22 cellular contexts compared by ENCODE assay signal in the genomic region with DNA sequence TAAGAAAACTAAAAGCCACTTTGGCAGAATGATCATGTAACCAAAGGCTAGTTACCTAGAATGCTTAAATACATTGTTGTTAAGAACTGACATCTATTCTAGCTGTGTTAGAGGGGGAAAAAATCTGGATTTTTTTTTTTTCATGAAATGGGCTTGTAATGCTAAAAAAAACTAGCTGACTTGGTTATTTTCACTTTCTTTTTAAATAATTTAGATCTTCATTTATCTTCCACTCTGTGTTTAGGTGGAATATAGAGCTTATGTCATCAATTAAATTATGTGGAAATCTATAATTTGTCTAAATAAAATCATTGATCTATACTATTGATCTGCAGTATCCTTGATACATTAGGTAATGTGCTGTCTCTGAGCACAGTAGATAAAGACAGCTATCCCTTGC.
A peak's percentile ranks its signal among the peaks of the same experiment; 100 is the strongest.
DNase-seq lines count a peak whose midpoint lies in the region; ATAC-seq and TF ChIP-seq lines count a peak whose summit lies in the region.
"Had no signal": no experiment of that assay in that cellular context is flagged by ENCODE, and none has a peak within 500 bp of the region (broad histone marks: within the 10 kb centered on the region; RNA-seq: fewer than 3 reads in every experiment).

No MANE protein-coding gene starts in this region.

- H3K27me3 Mint-ChIP-seq in brain = no peaks in the 10 kb centered on the region
- H3K27me3 Mint-ChIP-seq: activated CD4-positive, alpha-beta T cell treated with anti-CD3 and anti-CD28 coated beads, Interleukin-2, amount 10 ng/mL, durations not matched to agents 7 days and 5 days; activated naive CD4-positive, alpha-beta T cell treated with anti-CD3 and anti-CD28 coated beads, Interleukin-2, amount 10 ng/mL, durations not matched to agents 7 days and 5 days had no signal

- peak overlapping the region; percentile 66 to 96 (median 92) for H3K27ac Mint-ChIP-seq in brain
- H3K27ac Mint-ChIP-seq: activated CD4-positive, alpha-beta T cell treated with anti-CD3 and anti-CD28 coated beads, Interleukin-2, amount 10 ng/mL, durations not matched to agents 7 days and 5 days had no signal

- no peak overlapping the region for H2BK15ac ChIP-seq in mesendoderm (replicated peaks; ENCODE audit: low read depth)

- no peak overlapping the region for H3K23ac ChIP-seq in mesendoderm (ENCODE audit: low read length)

- H3K27me3 ChIP-seq in ACC112 (ENCODE audit: insufficient read depth, low read length) = no peaks in the 10 kb centered on the region
- no peaks in the 10 kb centered on the region for H3K27me3 ChIP-seq in KMS-11 (ENCODE audit: insufficient read depth, low read depth)
- no peaks in the 10 kb centered on the region for H3K27me3 ChIP-seq in mesendoderm (ENCODE audit: insufficient read depth, low read length, poor library complexity)
- H3K27me3 ChIP-seq in H7 (ENCODE audit: control insufficient read depth, insufficient read depth, low read length) = no peaks in the 10 kb centered on the region
- H3K27me3 ChIP-seq: ascending aorta, gastroesophageal sphincter, SJSA1, vagina had no signal

- no peaks in the 10 kb centered on the region for H4K20me1 ChIP-seq in KMS-11 (ENCODE audit: insufficient read depth)

- no peak overlapping the region for H3K56ac ChIP-seq in mesendoderm (ENCODE audit: low read length)

- H3K4ac ChIP-seq in mesendoderm (ENCODE audit: low read depth, low read length) = no peak overlapping the region

- peak overlapping the region in 4 of 5 experiments; percentile 39 to 68 (median 50) for H3K4me3 Mint-ChIP-seq in brain
- H3K4me3 Mint-ChIP-seq: activated CD4-positive, alpha-beta T cell treated with anti-CD3 and anti-CD28 coated beads, Interleukin-2, amount 10 ng/mL, durations not matched to agents 7 days and 5 days; activated naive CD4-positive, alpha-beta T cell treated with anti-CD3 and anti-CD28 coated beads, Interleukin-2, amount 10 ng/mL, durations not matched to agents 7 days and 5 days had no signal

- no peak overlapping the region for H3K18ac ChIP-seq in mesendoderm (ENCODE audit: low read length)

- DNase-seq in mesendoderm = no peak
- no peak for DNase-seq in SKM-1 treated with dmso at 0.1 percent for 144 hours (lab: John Stamatoyannopoulos, UW; ENCODE audit: unreplicated experiment)
- no peak for DNase-seq in H7
- DNase-seq in activated CD8-positive, alpha-beta memory T cell treated with anti-CD3 and anti-CD28 coated beads, Interleukin-2, amount 50 U/mL, for 48 hours = no peak
- DNase-seq: activated CD4-positive, alpha-beta T cell treated with anti-CD3 and anti-CD28 coated beads, Interleukin-2, amount 10 ng/mL, durations not matched to agents 7 days and 5 days; activated naive CD4-positive, alpha-beta T cell treated with anti-CD3 and anti-CD28 coated beads, Interleukin-2, amount 10 ng/mL, durations not matched to agents 7 days and 5 days; activated T-cell treated with anti-CD3 and anti-CD28 coated beads for 4 hours; KG1; NCI-H1105; NCI-H526; psoas muscle; small intestine; stimulated activated CD4-positive, alpha-beta T cell treated with anti-CD3 and anti-CD28 coated beads, Interleukin-4, amount 100 ng/mL, for 24 hours had no signal

- H3K27ac ChIP-seq in ACC112 (ENCODE audit: low read depth, low read length) (no peak overlapping the region), KMS-11 (peak overlapping the region; percentile 22; the same call in 1 of the 2 replicates), mesendoderm (ENCODE audit: low read depth, low read length) (no peak overlapping the region)
- H3K27ac ChIP-seq: epithelial cell of prostate, gastroesophageal sphincter, psoas muscle, SJSA1, vagina had no signal

- no peaks in the 10 kb centered on the region for H3K36me3 Mint-ChIP-seq in brain

- H4K5ac ChIP-seq in mesendoderm (ENCODE audit: low read length) = no peak overlapping the region

- peaks cover 84% of the 10 kb centered on the region for H3K4me1 Mint-ChIP-seq in brain

- H3K9ac ChIP-seq in KMS-11 (no peak overlapping the region; the same call in 1 of the 2 replicates), mesendoderm (ENCODE audit: low read length) (no peak overlapping the region)

- H2AFZ ChIP-seq in ACC112 (ENCODE audit: low read length, unreplicated experiment) (no peak overlapping the region), KMS-11 (ENCODE audit: low read depth) (no peak overlapping the region)

- peaks cover 3% of the 10 kb centered on the region for H3K79me1 ChIP-seq in mesendoderm (ENCODE audit: low read length)

- peak overlapping the region; percentile 74 for H3K4me2 ChIP-seq in KMS-11
- no peak overlapping the region for H3K4me2 ChIP-seq in mesendoderm (ENCODE audit: low read length)

- H3K9me3 Mint-ChIP-seq in brain = no peaks in the 10 kb centered on the region
- H3K9me3 Mint-ChIP-seq: activated CD4-positive, alpha-beta T cell treated with anti-CD3 and anti-CD28 coated beads, Interleukin-2, amount 10 ng/mL, durations not matched to agents 7 days and 5 days; activated naive CD4-positive, alpha-beta T cell treated with anti-CD3 and anti-CD28 coated beads, Interleukin-2, amount 10 ng/mL, durations not matched to agents 7 days and 5 days had no signal

- no peak overlapping the region for H2AK5ac ChIP-seq in mesendoderm (ENCODE audit: low read length)

- no peaks in the 10 kb centered on the region for H3K36me3 ChIP-seq in ACC112 (ENCODE audit: insufficient read depth, low read length)
- H3K36me3 ChIP-seq in KMS-11 (ENCODE audit: insufficient read depth) = no peaks in the 10 kb centered on the region
- H3K36me3 ChIP-seq in mesendoderm (ENCODE audit: control insufficient read depth, insufficient read depth, low read length) = no peaks in the 10 kb centered on the region
- no peaks in the 10 kb centered on the region for H3K36me3 ChIP-seq in H7 (replicated peaks; ENCODE audit: control insufficient read depth, insufficient read depth, low read length)
- H3K36me3 ChIP-seq: ascending aorta, gastroesophageal sphincter, SJSA1, vagina had no signal

- H2BK120ac ChIP-seq in mesendoderm (ENCODE audit: low read depth, low read length) = no peak overlapping the region

- no peak for TF ChIP-seq CTCF in KMS-11 (conservative IDR thresholded peaks at IDR 0.05; ENCODE audit: low read depth, low read length)
- TF ChIP-seq CTCF in brain (conservative IDR thresholded peaks at IDR 0.05) = no peak

- H4K8ac ChIP-seq in mesendoderm (ENCODE audit: low read depth, low read length) = peak overlapping the region; percentile 65

- H3K79me2 ChIP-seq in ACC112 (ENCODE audit: control insufficient read depth, insufficient read depth, low read length, unreplicated experiment) = peaks cover 5% of the 10 kb centered on the region
- no peaks in the 10 kb centered on the region for H3K79me2 ChIP-seq in KMS-11 (ENCODE audit: insufficient read depth, low read depth)
- no peaks in the 10 kb centered on the region for H3K79me2 ChIP-seq in mesendoderm (ENCODE audit: control insufficient read depth, insufficient read depth, low read length)

- peaks cover 20% of the 10 kb centered on the region for H3K4me1 ChIP-seq in ACC112 (ENCODE audit: control insufficient read depth, insufficient read depth, low read length, unreplicated experiment)
- peaks cover 33% of the 10 kb centered on the region for H3K4me1 ChIP-seq in KMS-11 (ENCODE audit: low read depth, poor library complexity, severe bottlenecking)
- no peaks in the 10 kb centered on the region for H3K4me1 ChIP-seq in mesendoderm (ENCODE audit: control insufficient read depth, low read depth, low read length)
- H3K4me1 ChIP-seq: ascending aorta had no signal

- H2BK5ac ChIP-seq in mesendoderm (ENCODE audit: low read length) = no peak overlapping the region

- ATAC-seq in GM21786 (IDR thresholded peaks at IDR 0.05; ENCODE audit: unreplicated experiment) = no peak
- ATAC-seq: gastroesophageal sphincter, psoas muscle had no signal

- H3K4me3 ChIP-seq in ACC112 (ENCODE audit: low read depth, low read length) (peak overlapping the region; percentile 46), KMS-11 (IDR thresholded peaks at IDR 0.05; ENCODE audit: insufficient read depth, low read depth, low read length) (no peak overlapping the region), mesendoderm (ENCODE audit: low read length) (no peak overlapping the region), H7 (ENCODE audit: insufficient read depth, low read depth, low read length) (no peak overlapping the region)
- H3K4me3 ChIP-seq: ascending aorta, gastroesophageal sphincter, psoas muscle, SJSA1, vagina had no signal
